Comparison of ENCODE assay signal across 1 cellular context in the genomic region with DNA sequence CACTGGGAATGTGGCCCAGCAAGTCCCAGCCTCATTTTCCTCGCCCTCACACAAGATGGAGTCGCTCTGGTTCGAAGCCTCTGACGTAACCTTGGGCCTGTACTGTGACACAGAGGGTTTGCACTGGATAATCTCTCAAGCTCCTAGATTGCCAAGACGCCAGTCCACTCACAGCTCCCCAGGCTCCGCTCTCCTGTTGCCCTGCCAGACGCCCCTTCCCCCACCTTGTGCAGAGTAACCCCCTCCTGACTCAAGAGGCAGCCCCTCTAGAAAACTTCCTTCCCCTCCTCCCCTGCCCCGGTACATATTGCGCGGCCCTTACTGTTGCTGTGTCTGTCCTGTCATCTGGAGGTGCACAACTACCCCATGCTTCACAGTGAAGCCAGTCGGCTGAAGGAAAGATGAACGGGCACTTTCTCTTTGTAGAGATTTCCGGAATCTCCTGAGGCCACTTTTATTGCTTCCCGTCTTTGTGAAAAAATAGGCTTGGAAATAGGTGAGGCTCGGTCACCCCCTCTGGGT.
TF ChIP-seq lines count a peak whose summit lies in the region.

No MANE protein-coding gene starts in this region.

TF ChIP-seq in H1, 55 proteins besides CTCF, POLR2A, EP300 and RAD21:
- peak; percentile 79; the same call in 1 of the 2 replicates for TF ChIP-seq YY1 (IDR thresholded peaks at IDR 0.05; ENCODE audit: low read depth, low read length)
- TF ChIP-seq, protein P1, sequence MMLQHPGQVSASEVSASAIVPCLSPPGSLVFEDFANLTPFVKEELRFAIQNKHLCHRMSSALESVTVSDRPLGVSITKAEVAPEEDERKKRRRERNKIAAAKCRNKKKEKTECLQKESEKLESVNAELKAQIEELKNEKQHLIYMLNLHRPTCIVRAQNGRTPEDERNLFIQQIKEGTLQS (IDR thresholded peaks at IDR 0.05; ENCODE audit: insufficient read depth, low read depth, low read length): no peak
